Comparison of ENCODE assay signal across 1 cellular context in genomic region chr10:97031459-97031858, GRCh38.
TF ChIP-seq lines count a peak whose summit lies in the region.

No MANE protein-coding gene starts in this region.

TF ChIP-seq in HEK293, 187 proteins besides CTCF, POLR2A, EP300 and RAD21 (continued from another document):
- TF ChIP-seq, protein P1, sequence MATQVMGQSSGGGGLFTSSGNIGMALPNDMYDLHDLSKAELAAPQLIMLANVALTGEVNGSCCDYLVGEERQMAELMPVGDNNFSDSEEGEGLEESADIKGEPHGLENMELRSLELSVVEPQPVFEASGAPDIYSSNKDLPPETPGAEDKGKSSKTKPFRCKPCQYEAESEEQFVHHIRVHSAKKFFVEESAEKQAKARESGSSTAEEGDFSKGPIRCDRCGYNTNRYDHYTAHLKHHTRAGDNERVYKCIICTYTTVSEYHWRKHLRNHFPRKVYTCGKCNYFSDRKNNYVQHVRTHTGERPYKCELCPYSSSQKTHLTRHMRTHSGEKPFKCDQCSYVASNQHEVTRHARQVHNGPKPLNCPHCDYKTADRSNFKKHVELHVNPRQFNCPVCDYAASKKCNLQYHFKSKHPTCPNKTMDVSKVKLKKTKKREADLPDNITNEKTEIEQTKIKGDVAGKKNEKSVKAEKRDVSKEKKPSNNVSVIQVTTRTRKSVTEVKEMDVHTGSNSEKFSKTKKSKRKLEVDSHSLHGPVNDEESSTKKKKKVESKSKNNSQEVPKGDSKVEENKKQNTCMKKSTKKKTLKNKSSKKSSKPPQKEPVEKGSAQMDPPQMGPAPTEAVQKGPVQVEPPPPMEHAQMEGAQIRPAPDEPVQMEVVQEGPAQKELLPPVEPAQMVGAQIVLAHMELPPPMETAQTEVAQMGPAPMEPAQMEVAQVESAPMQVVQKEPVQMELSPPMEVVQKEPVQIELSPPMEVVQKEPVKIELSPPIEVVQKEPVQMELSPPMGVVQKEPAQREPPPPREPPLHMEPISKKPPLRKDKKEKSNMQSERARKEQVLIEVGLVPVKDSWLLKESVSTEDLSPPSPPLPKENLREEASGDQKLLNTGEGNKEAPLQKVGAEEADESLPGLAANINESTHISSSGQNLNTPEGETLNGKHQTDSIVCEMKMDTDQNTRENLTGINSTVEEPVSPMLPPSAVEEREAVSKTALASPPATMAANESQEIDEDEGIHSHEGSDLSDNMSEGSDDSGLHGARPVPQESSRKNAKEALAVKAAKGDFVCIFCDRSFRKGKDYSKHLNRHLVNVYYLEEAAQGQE (tag by site-specific recombination; IDR thresholded peaks at IDR 0.05), result no peak
- TF ChIP-seq EGR2 (tag by site-specific recombination; IDR thresholded peaks at IDR 0.05; ENCODE audit: low read depth), result no peak
- no peak for TF ChIP-seq ZBTB21 (tag by site-specific recombination; IDR thresholded peaks at IDR 0.05)
- TF ChIP-seq ZIC2 (tag by site-specific recombination; IDR thresholded peaks at IDR 0.05), result peak; percentile 96
- TF ChIP-seq HOXC10 (CRISPR knock-in tag; IDR thresholded peaks at IDR 0.05), result no peak
- no peak for TF ChIP-seq ZNF121 (tag by site-specific recombination; IDR thresholded peaks at IDR 0.05)
